In genomic region chr2:223306371-223306770, GRCh38 we compare ENCODE assay signal across 8 cellular contexts.
DNase-seq lines count a peak whose midpoint lies in the region; ATAC-seq, FAIRE-seq and TF ChIP-seq lines count a peak whose summit lies in the region.

No MANE protein-coding gene starts in this region.

- ATAC-seq in GM19452 (IDR thresholded peaks at IDR 0.05; ENCODE audit: unreplicated experiment), result peak; percentile 70
- no peak for ATAC-seq in HG03175 (IDR thresholded peaks at IDR 0.05; ENCODE audit: unreplicated experiment)
- ATAC-seq in HG02840 (IDR thresholded peaks at IDR 0.05; ENCODE audit: low FRiP score, unreplicated experiment), result no peak

- H3K79me2 ChIP-seq in Loucy (ENCODE audit: insufficient read depth, low read length), result no peaks in the 10 kb centered on the region

- H3K4me2 ChIP-seq in Loucy (ENCODE audit: low read depth, low read length, poor library complexity, severe bottlenecking), result no peak overlapping the region

- H3K9me3 ChIP-seq in Loucy (ENCODE audit: insufficient read depth, low read depth, low read length), result no peaks in the 10 kb centered on the region

- H3F3A ChIP-seq in Loucy (ENCODE audit: low read depth), result no peaks in the 10 kb centered on the region

- TF ChIP-seq CTCF in D721Med (IDR thresholded peaks at IDR 0.05; ENCODE audit: insufficient read depth, missing control alignments) (peak; percentile 27), Loucy (conservative IDR thresholded peaks at IDR 0.05; ENCODE audit: low read length) (peak; percentile 73), fibroblast of mammary gland (conservative IDR thresholded peaks at IDR 0.05; ENCODE audit: control insufficient read depth, insufficient read depth, low read depth, low read length) (peak; percentile 65)

- FAIRE-seq in D721Med (lab: Jason Lieb, UNC), result no peak
- no peak for FAIRE-seq in frontal cortex (lab: Jason Lieb, UNC)

- no peak overlapping the region for H3K4me3 ChIP-seq in Loucy (ENCODE audit: low read length, poor library complexity, severe bottlenecking)
- no peak overlapping the region for H3K4me3 ChIP-seq in fibroblast of mammary gland (ENCODE audit: control insufficient read depth, low read depth, low read length)

- no peak overlapping the region for H3K9ac ChIP-seq in Loucy (ENCODE audit: low read depth, low read length, poor library complexity, severe bottlenecking)

- DNase-seq in D721Med (ENCODE audit: insufficient read length, low spot score), result no peak
- DNase-seq in fibroblast of mammary gland (ENCODE audit: low read depth), result peak; percentile 51
- no peak for DNase-seq in frontal cortex (ENCODE audit: low spot score in 2 of 2)
- DNase-seq in activated naive CD4-positive, alpha-beta T cell treated with Interleukin-2 at 50 U/mL for 16 hours, result no peak

- H4K20me1 ChIP-seq in Loucy (ENCODE audit: insufficient read depth, low read length, poor library complexity, severe bottlenecking), result no peaks in the 10 kb centered on the region

- no peaks in the 10 kb centered on the region for H3K36me3 ChIP-seq in Loucy (ENCODE audit: insufficient read depth, low read length)

- H3K27me3 ChIP-seq in Loucy (ENCODE audit: insufficient read depth, low read length, poor library complexity, severe bottlenecking), result no peaks in the 10 kb centered on the region

- H3K9me2 ChIP-seq in Loucy (replicated peaks; ENCODE audit: low read depth, low read length), result no peaks in the 10 kb centered on the region

- no peak overlapping the region for H2AFZ ChIP-seq in Loucy (ENCODE audit: low read length)

- no peaks in the 10 kb centered on the region for H3K4me1 ChIP-seq in Loucy (ENCODE audit: insufficient read depth, low read length, poor library complexity, severe bottlenecking)
